Comparison of ENCODE assay signal across 1 cellular context in genomic region chr5:134525687-134526482, GRCh38.
TF ChIP-seq lines count a peak whose summit lies in the region.

No MANE protein-coding gene starts in this region.

TF ChIP-seq in K562, 482 proteins besides CTCF, POLR2A, EP300 and RAD21 (continued from another document):
- peak; percentile 34; the same call in 1 of the 2 replicates for TF ChIP-seq HBP1 (CRISPR knock-in tag; IDR thresholded peaks at IDR 0.05)
- TF ChIP-seq ELF1 (tag; IDR thresholded peaks at IDR 0.05) = 0 out of 2 replicates have a peak, but pooled peaks have one; percentile 53
- TF ChIP-seq SIN3B (IDR thresholded peaks at IDR 0.05; ENCODE audit: low read depth) = peak; percentile 25; the same call in 1 of the 2 replicates
- TF ChIP-seq CHD7 (IDR thresholded peaks at IDR 0.05; ENCODE audit: low read depth, low read length) = peak; percentile 81
- peak; percentile 56 for TF ChIP-seq NBN (IDR thresholded peaks at IDR 0.05; ENCODE audit: low read depth)
- TF ChIP-seq NCOA6 (IDR thresholded peaks at IDR 0.05) = no peak
- TF ChIP-seq RCOR1 (IDR thresholded peaks at IDR 0.05; ENCODE audit: borderline replicate concordance in 1 of 2, low read depth in 2 of 2, low read length in 2 of 2) = peak in 1 of 2 experiments; percentile 66; a peak in 2 of 4 replicates
- peak; percentile 28; the same call in 1 of the 2 replicates for TF ChIP-seq JUND (IDR thresholded peaks at IDR 0.05; ENCODE audit: borderline replicate concordance, low read depth, low read length)
- no peak for TF ChIP-seq JUND (tag; IDR thresholded peaks at IDR 0.05; ENCODE audit: borderline replicate concordance, low read depth, low read length)
- TF ChIP-seq TCF3 (CRISPR knock-in tag; IDR thresholded peaks at IDR 0.05) = no peak
- TF ChIP-seq ZNF124 (CRISPR knock-in tag; IDR thresholded peaks at IDR 0.05) = no peak
- no peak; the same call in 1 of the 2 replicates for TF ChIP-seq CREB1 (IDR thresholded peaks at IDR 0.05)
- no peak for TF ChIP-seq CREB1 (CRISPR knock-in tag; IDR thresholded peaks at IDR 0.05)
- no peak for TF ChIP-seq HMG20A (CRISPR knock-in tag; conservative IDR thresholded peaks at IDR 0.05)
- TF ChIP-seq KDM1A (IDR thresholded peaks at IDR 0.05) = peak in 1 of 2 experiments; percentile 21; a peak in 1 of 4 replicates
- TF ChIP-seq JUN (IDR thresholded peaks at IDR 0.05; ENCODE audit: borderline replicate concordance, low read depth, low read length) = no peak
- TF ChIP-seq JUN (CRISPR knock-in tag; IDR thresholded peaks at IDR 0.05; ENCODE audit: borderline replicate concordance) = 0 out of 2 replicates have a peak, but pooled peaks have one; percentile 42
- TF ChIP-seq ZBTB7A (IDR thresholded peaks at IDR 0.05; ENCODE audit: borderline replicate concordance, control insufficient read depth, low read depth, low read length) = peak; percentile 66; the same call in 1 of the 2 replicates
- TF ChIP-seq SUPT5H (IDR thresholded peaks at IDR 0.05) = peak; percentile 16
